11 cellular contexts compared by ENCODE assay signal in genomic region chr12:45051490-45052105, GRCh38. TPM values are rescaled to one million over a fixed set of nuclear protein-coding genes. Genes with fewer than 3 reads are reported as not detected.
DNase-seq lines count a peak whose midpoint lies in the region; ATAC-seq, FAIRE-seq and TF ChIP-seq lines count a peak whose summit lies in the region.
"Had no signal": no experiment of that assay in that cellular context is flagged by ENCODE, and none has a peak within 500 bp of the region (broad histone marks: within the 10 kb centered on the region; RNA-seq: fewer than 3 reads in every experiment).

No MANE protein-coding gene starts in this region.

- H3K27me3 ChIP-seq in pancreas: peaks cover 0 to 9% (median 1%) of the 10 kb centered on the region in 4 donors

- no peak overlapping the region for H3K27ac ChIP-seq in pancreas

- FAIRE-seq in pancreas (lab: Jason Lieb, UNC): no peak

- WGBS in pancreas, 2 donors: 7 to 9% methylated on average over 25 of the region's 25 CpGs

- no peaks in the 10 kb centered on the region for H3K36me3 ChIP-seq in pancreas

- H3K4me1 ChIP-seq in pancreas: no peaks in the 10 kb centered on the region

- no peak for ATAC-seq in pancreas
- ATAC-seq in HG02970 (IDR thresholded peaks at IDR 0.05; ENCODE audit: low FRiP score, unreplicated experiment): no peak

- peak; percentile 91 for DNase-seq in DMS 273 (lab: John Stamatoyannopoulos, UW; ENCODE audit: unreplicated experiment)
- DNase-seq in NCI-H524 (lab: John Stamatoyannopoulos, UW): peak; percentile 80 to 87
- DNase-seq in epithelial cell of proximal tubule (ENCODE audit: low read depth): no peak
- DNase-seq in pancreas: no peak
- no peak for DNase-seq in NOMO-1 treated with DMSO at 0.1 percent for 48 hours (lab: John Stamatoyannopoulos, UW; ENCODE audit: unreplicated experiment)
- DNase-seq in GM20000 (ENCODE audit: low spot score): no peak
- no peak for DNase-seq in OCI-M1 (lab: John Stamatoyannopoulos, UW)

- peak overlapping the region; percentile 29 for H3K4me3 ChIP-seq in epithelial cell of proximal tubule (ENCODE audit: low read depth, low read length)
- peak overlapping the region in 3 of 4 donors; percentile 4 to 35 (median 22) for H3K4me3 ChIP-seq in pancreas

- intact Hi-C loops in pancreas (cut with DNase I): no loop called here

- no peaks in the 10 kb centered on the region for H3K9me3 ChIP-seq in pancreas

- no peak for TF ChIP-seq CTCF in epithelial cell of proximal tubule (conservative IDR thresholded peaks at IDR 0.05; ENCODE audit: low read depth, low read length)
- TF ChIP-seq CTCF in pancreas (IDR thresholded peaks at IDR 0.05): no peak
- no peak for TF ChIP-seq CTCF in GM20000 (IDR thresholded peaks at IDR 0.05; ENCODE audit: extremely low read depth, missing control alignments)

RNA-seq across cellular contexts. Expression of gene DBX2, which starts 0.7 kb away (rescaled TPM):
- total RNA-seq in epithelial cell of proximal tubule (not detected in 2 replicates), pancreas (under 1 TPM in 3 of 6 donors, not detected in 3; 0.09 to 0.18 (median 0.09) TPM)
- polyA plus RNA-seq in pancreas: under 1 TPM in 1 of 2 donors, not detected in 1; 0.04 TPM
- total RNA-seq: Daoy, mononuclear cell, SK-MEL-5 had no signal

Comparison
In these comparisons a context has a peak if more than half of its experiments do, and no peak if none do; other contexts are left out.
1. DNase-seq: peak in DMS 273 (single experiment) and NCI-H524 (2 of 2); none in epithelial cell of proximal tubule (single experiment), pancreas (0 of 6), NOMO-1 treated with DMSO at 0.1 percent for 48 hours (single experiment), GM20000 (single experiment) and OCI-M1 (single experiment).